ENCODE assay signal across 19 cellular contexts in the genomic region with DNA sequence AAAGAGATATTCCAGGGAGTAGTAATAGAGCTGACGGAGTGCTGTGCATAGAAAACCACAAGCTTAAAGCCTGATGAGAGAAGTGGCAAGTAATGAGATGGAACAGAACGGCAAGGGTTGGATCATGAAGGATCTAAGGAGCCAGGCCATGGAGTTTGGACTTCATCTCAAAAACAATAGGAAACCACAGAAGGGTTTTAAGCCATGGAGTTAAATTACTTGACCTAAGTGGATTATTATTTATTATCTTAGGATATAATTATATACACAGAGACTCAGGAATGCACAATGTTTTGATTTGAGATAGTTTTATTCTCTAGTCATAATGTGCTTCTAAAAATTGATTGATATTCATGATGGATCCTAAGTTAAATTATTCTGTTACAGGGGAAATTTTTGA.
DNase-seq lines count a peak whose midpoint lies in the region; ATAC-seq, FAIRE-seq and TF ChIP-seq lines count a peak whose summit lies in the region.
"Had no signal": no experiment of that assay in that cellular context is flagged by ENCODE, and none has a peak within 500 bp of the region (broad histone marks: within the 10 kb centered on the region; RNA-seq: fewer than 3 reads in every experiment).

No MANE protein-coding gene starts in this region.

- peaks cover 2% of the 10 kb centered on the region for H3K4me1 Mint-ChIP-seq in astrocyte (ENCODE audit: low read depth, unreplicated experiment)
- H3K4me1 Mint-ChIP-seq: CD14-positive monocyte, IgD-negative memory B cell had no signal

- no peak overlapping the region for H3K9ac ChIP-seq in astrocyte (ENCODE audit: low read length)
- H3K9ac ChIP-seq: GM23248 had no signal

- no peak overlapping the region for H2AFZ ChIP-seq in astrocyte (ENCODE audit: low read depth, low read length)
- H2AFZ ChIP-seq: GM23248 had no signal

- peaks cover 10% of the 10 kb centered on the region for H3K27me3 Mint-ChIP-seq in astrocyte (ENCODE audit: low read depth, unreplicated experiment)

- H3K27ac ChIP-seq in astrocyte (ENCODE audit: low read depth, low read length) (no peak overlapping the region), ovary (no peak overlapping the region)
- H3K27ac ChIP-seq: 22Rv1, GM23248 had no signal

- no peaks in the 10 kb centered on the region for H3K36me3 Mint-ChIP-seq in astrocyte (ENCODE audit: low read depth, unreplicated experiment)
- H3K36me3 Mint-ChIP-seq: CD14-positive monocyte; CD8-positive, alpha-beta T cell; IgD-negative memory B cell had no signal

- peaks cover 5% of the 10 kb centered on the region for H3K4me1 ChIP-seq in astrocyte (ENCODE audit: insufficient read depth, low read length)
- H3K4me1 ChIP-seq in ovary (ENCODE audit: insufficient read depth) = no peaks in the 10 kb centered on the region
- no peaks in the 10 kb centered on the region for H3K4me1 ChIP-seq in mucosa of descending colon (ENCODE audit: low read depth)

- H3K4me3 ChIP-seq in astrocyte (ENCODE audit: insufficient read depth, low read depth, low read length) = no peak overlapping the region
- no peak overlapping the region for H3K4me3 ChIP-seq in ovary
- H3K4me3 ChIP-seq in mucosa of descending colon = no peak overlapping the region
- H3K4me3 ChIP-seq: GM12878, GM23248 had no signal

- no peak overlapping the region for H3K27ac Mint-ChIP-seq in astrocyte (ENCODE audit: unreplicated experiment)
- H3K27ac Mint-ChIP-seq: CD14-positive monocyte; CD8-positive, alpha-beta T cell; IgD-negative memory B cell had no signal

- H3K4me3 Mint-ChIP-seq in astrocyte (ENCODE audit: unreplicated experiment) = no peak overlapping the region
- H3K4me3 Mint-ChIP-seq: CD14-positive monocyte; CD8-positive, alpha-beta T cell; IgD-negative memory B cell had no signal

- no peaks in the 10 kb centered on the region for H3K79me2 ChIP-seq in astrocyte (ENCODE audit: insufficient read depth, low read length)

- intact Hi-C loops in ovary (cut with DNase I) = no loop called here
- intact Hi-C loops in mucosa of descending colon (cut with DNase I, micrococcal nuclease) = no loop called here

- H4K20me1 ChIP-seq in astrocyte (ENCODE audit: insufficient read depth, low read length) = no peaks in the 10 kb centered on the region

- no peak for FAIRE-seq in astrocyte (lab: Jason Lieb, UNC)
- FAIRE-seq: D721Med, GM12878, GM18507 had no signal

- TF ChIP-seq CTCF in astrocyte (IDR thresholded peaks at IDR 0.05; ENCODE audit: insufficient read depth, low read depth, low read length) (no peak), ovary (IDR thresholded peaks at IDR 0.05) (no peak), mucosa of descending colon (IDR thresholded peaks at IDR 0.05) (no peak)

- no peak overlapping the region for H3K4me2 ChIP-seq in astrocyte (ENCODE audit: low read length)

- H3K36me3 ChIP-seq in astrocyte (ENCODE audit: insufficient read depth, low read length) (no peaks in the 10 kb centered on the region), ovary (no peaks in the 10 kb centered on the region), mucosa of descending colon (ENCODE audit: low read depth) (no peaks in the 10 kb centered on the region)

- no peak for TF ChIP-seq POLR2A in ovary (IDR thresholded peaks at IDR 0.05)

- peak; percentile 18 for DNase-seq in NCI-H2107 treated with DMSO at 0.1 percent for 48 hours (lab: John Stamatoyannopoulos, UW; ENCODE audit: unreplicated experiment)
- DNase-seq in NCI-H2107 (lab: John Stamatoyannopoulos, UW) = no peak
- DNase-seq in EH (ENCODE audit: low read depth) = peak; percentile 34
- DNase-seq in astrocyte (ENCODE audit: low read depth) = peak; percentile 16
- DNase-seq in iris pigment epithelial cell (ENCODE audit: low read depth) = peak; percentile 26
- DNase-seq in ovary = no peak
- DNase-seq in mucosa of descending colon = no peak
- DNase-seq in stimulated activated naive CD4-positive, alpha-beta T cell treated with Interleukin-2 at 50 U/mL for 16 hours (lab: John Stamatoyannopoulos, UW) = no peak
- DNase-seq: CD8-positive, alpha-beta T cell; COR-L47; DMS153; GM23248; H7 had no signal

- no peak for ATAC-seq in mucosa of descending colon
- ATAC-seq: CD8-positive, alpha-beta T cell; GM12878 had no signal

- TF ChIP-seq EP300 in ovary (IDR thresholded peaks at IDR 0.05) = no peak

- H3K9me3 Mint-ChIP-seq in astrocyte (ENCODE audit: unreplicated experiment) = peaks cover 4% of the 10 kb centered on the region
- H3K9me3 Mint-ChIP-seq: CD8-positive, alpha-beta T cell had no signal

- H3K27me3 ChIP-seq in astrocyte (ENCODE audit: insufficient read depth, low read length) = no peaks in the 10 kb centered on the region
- no peaks in the 10 kb centered on the region for H3K27me3 ChIP-seq in ovary

- no peaks in the 10 kb centered on the region for H3K9me3 ChIP-seq in astrocyte (ENCODE audit: insufficient read depth, low read depth, low read length)
- H3K9me3 ChIP-seq in ovary = no peaks in the 10 kb centered on the region
- no peaks in the 10 kb centered on the region for H3K9me3 ChIP-seq in mucosa of descending colon

- WGBS in ovary, 3 donors = 86 to 96% (median 87%) methylated on average over 2 of the region's 2 CpGs

Comparison
In these comparisons a context has a peak if more than half of its experiments do, and no peak if none do; other contexts are left out.
1. DNase-seq: peak in NCI-H2107 treated with DMSO at 0.1 percent for 48 hours (single experiment), EH (single experiment), astrocyte (single experiment) and iris pigment epithelial cell (single experiment); none in NCI-H2107 (single experiment), ovary (0 of 5), mucosa of descending colon (0 of 3) and stimulated activated naive CD4-positive, alpha-beta T cell treated with Interleukin-2 at 50 U/mL for 16 hours (single experiment).